1 cellular context compared by ENCODE assay signal in genomic region chr2:173136614-173137013, GRCh38.
TF ChIP-seq lines count a peak whose summit lies in the region.

No MANE protein-coding gene starts in this region.

TF ChIP-seq in GM23338, 12 proteins besides CTCF, POLR2A, EP300 and RAD21 (continued from another document):
- TF ChIP-seq ZNF462 (CRISPR knock-in tag; IDR thresholded peaks at IDR 0.05), result no peak
